In the genomic region with DNA sequence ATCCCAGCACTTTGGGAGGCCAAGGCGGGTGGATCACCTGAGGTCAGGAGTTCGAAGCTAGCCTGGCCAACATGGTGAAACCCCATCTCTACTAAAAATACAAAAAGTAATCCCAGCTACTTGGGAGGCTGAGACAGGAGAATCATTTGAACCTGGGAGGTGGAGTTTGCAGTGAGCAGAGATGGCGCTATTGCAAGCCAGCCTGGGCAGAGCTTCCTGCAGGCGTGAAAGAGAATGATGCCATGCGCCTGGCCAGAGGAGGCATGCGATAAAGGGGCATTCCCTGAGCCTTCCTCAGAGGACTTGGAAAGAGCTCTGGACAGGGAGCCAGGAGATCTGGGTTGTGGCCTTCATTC, we compare ENCODE assay signal across 8 cellular contexts. TPM values are rescaled to one million over a fixed set of nuclear protein-coding genes. Genes with fewer than 3 reads are reported as not detected.
DNase-seq lines count a peak whose midpoint lies in the region; ATAC-seq, FAIRE-seq and TF ChIP-seq lines count a peak whose summit lies in the region.
"Not testable (repeated sequence)": the region's sequence is repeated elsewhere in the genome, so short reads cannot be mapped to it uniquely, and the experiment has no call there.

No MANE protein-coding gene starts in this region.

- POLR2A ChIA-PET in Panc1 (lab: Charles Lee) (interaction anchor here (0.6 kb wide), 1 partner anchor 271 kb away, joined by 5 read pairs; no protein-coding TSS in a partner anchor), K562 (lab: Yijun Ruan, JAX) (interaction anchor here (0.7 to 7.0 kb wide), 15 partner anchors 10 to 164 kb away, joined by 3 to 65 read pairs (median 4); a partner anchor contains a TSS)
- POLR2A ChIA-PET in activated CD8-positive, alpha-beta T cell treated with anti-CD3 and anti-CD28 coated beads for 36 hours (lab: Charles Lee) = interaction anchor here (0.6 to 4.8 kb wide), 11 partner anchors 8 to 1075 kb away, joined by 3 to 22 read pairs (median 4); a partner anchor contains a TSS

- BruUV-seq in Panc1 (replicated peaks; lab: Mats Ljungman, UMichigan); K562 (replicated peaks; lab: Mats Ljungman, UMichigan): not testable (repeated sequence)

- H3K4me1 ChIP-seq in CD4-positive, CD25-positive, alpha-beta regulatory T cell (ENCODE audit: control insufficient read depth, insufficient read depth, low read length, poor library complexity, severe bottlenecking) = peaks cover 94% of the 10 kb centered on the region
- H3K4me1 ChIP-seq in HAP-1 (peaks cover 48% of the 10 kb centered on the region), Panc1 (ENCODE audit: control insufficient read depth, insufficient read depth, low read length) (peaks cover 35% of the 10 kb centered on the region), K562 (replicated peaks in 1 of 2; ENCODE audit: control insufficient read depth in 2 of 2, insufficient read depth in 2 of 2, low read length in 2 of 2) (peaks cover 54 to 59% of the 10 kb centered on the region in 2 experiments), keratinocyte (ENCODE audit: control insufficient read depth, extremely low read depth, insufficient read depth, low read length) (peaks cover 30% of the 10 kb centered on the region), thymus (ENCODE audit: control insufficient read depth, insufficient read depth, low read length) (peaks cover 53% of the 10 kb centered on the region)

- peak overlapping the region; percentile 73 for H3K4me3 ChIP-seq in CD4-positive, CD25-positive, alpha-beta regulatory T cell (ENCODE audit: low read depth, low read length)
- H3K4me3 ChIP-seq in HAP-1 (peak overlapping the region; percentile 61; the same call in 1 of the 2 replicates), thymus (ENCODE audit: low read length) (peak overlapping the region; percentile 76)
- H3K4me3 ChIP-seq in Panc1 (ENCODE audit: low read depth in 2 of 2, low read length in 2 of 2); K562; keratinocyte (ENCODE audit: control insufficient read depth in 2 of 3, extremely low read depth in 1 of 3, insufficient read depth in 2 of 3, low read depth in 1 of 3, low read length in 3 of 3): not testable (repeated sequence)

- peak overlapping the region; percentile 89 to 95 (median 91) for H3K27ac Mint-ChIP-seq in CD4-positive, CD25-positive, alpha-beta regulatory T cell
- H3K27ac Mint-ChIP-seq in activated CD8-positive, alpha-beta T cell treated with anti-CD3 and anti-CD28 coated beads for 36 hours; nephron: not testable (repeated sequence)

- H3K79me2 ChIP-seq in K562 (ENCODE audit: control insufficient read depth, insufficient read depth, low read length) = peaks cover 59% of the 10 kb centered on the region
- not testable (repeated sequence) for H3K79me2 ChIP-seq in keratinocyte (ENCODE audit: control insufficient read depth, insufficient read depth, low read length)

- ATAC-seq in CD4-positive, CD25-positive, alpha-beta regulatory T cell (ENCODE audit: low read depth in 2 of 2) = peak; percentile 10 to 13
- peak; percentile 0; the same call in 1 of the 2 replicates for ATAC-seq in Panc1
- peak; percentile 7 for ATAC-seq in activated CD8-positive, alpha-beta T cell treated with anti-CD3 and anti-CD28 coated beads for 36 hours
- ATAC-seq in K562 = not testable (repeated sequence)

- peaks cover 10% of the 10 kb centered on the region for H3K9me1 ChIP-seq in K562 (ENCODE audit: control insufficient read depth, insufficient read depth, low read length)
- not testable (repeated sequence) for H3K9me1 ChIP-seq in keratinocyte (ENCODE audit: control insufficient read depth, extremely low read depth, insufficient read depth, low read length)

- H3K9me3 Mint-ChIP-seq in CD4-positive, CD25-positive, alpha-beta regulatory T cell; activated CD8-positive, alpha-beta T cell treated with anti-CD3 and anti-CD28 coated beads for 36 hours; nephron: not testable (repeated sequence)

- H3K9ac ChIP-seq in K562 (ENCODE audit: insufficient read depth in 1 of 2, low read depth in 2 of 2, low read length in 2 of 2) = peak overlapping the region in 1 of 2 experiments; percentile 69; a peak in 2 of 4 replicates
- H3K9ac ChIP-seq in keratinocyte (ENCODE audit: control insufficient read depth, extremely low read depth, insufficient read depth, low read length) = not testable (repeated sequence)

- TF ChIP-seq RAD21 in K562 (CRISPR knock-in tag; conservative IDR thresholded peaks at IDR 0.05 in 1 of 2, IDR thresholded peaks at IDR 0.05 in 1 of 2) = not testable (repeated sequence)

- H3K36me3 ChIP-seq in CD4-positive, CD25-positive, alpha-beta regulatory T cell (ENCODE audit: control insufficient read depth, insufficient read depth, low read length); Panc1 (ENCODE audit: control insufficient read depth, insufficient read depth, low read length); keratinocyte (ENCODE audit: control insufficient read depth in 2 of 2, extremely low read depth in 1 of 2, insufficient read depth in 2 of 2, low read length in 2 of 2); thymus (ENCODE audit: control insufficient read depth, insufficient read depth): not testable (repeated sequence)
- H3K36me3 ChIP-seq in HAP-1 (replicated peaks) = peaks cover 42% of the 10 kb centered on the region
- peaks cover 39% of the 10 kb centered on the region for H3K36me3 ChIP-seq in K562 (ENCODE audit: control insufficient read depth, insufficient read depth, low read length)

- H3K9me3 ChIP-seq in CD4-positive, CD25-positive, alpha-beta regulatory T cell (ENCODE audit: control insufficient read depth in 2 of 2, low read length in 2 of 2); HAP-1; Panc1 (ENCODE audit: control insufficient read depth, insufficient read depth, low read depth, low read length); K562 (replicated peaks; ENCODE audit: control insufficient read depth, insufficient read depth, low read depth, low read length); keratinocyte (ENCODE audit: control insufficient read depth, low read depth, low read length); thymus (ENCODE audit: control insufficient read depth): not testable (repeated sequence)

- H3K27me3 ChIP-seq in CD4-positive, CD25-positive, alpha-beta regulatory T cell (ENCODE audit: control insufficient read depth, insufficient read depth, low read length); HAP-1 (ENCODE audit: low read depth); Panc1 (ENCODE audit: control insufficient read depth, insufficient read depth, low read length); K562 (ENCODE audit: control insufficient read depth in 2 of 2, insufficient read depth in 2 of 2, low read length in 2 of 2); thymus (ENCODE audit: control insufficient read depth, insufficient read depth): not testable (repeated sequence)
- peaks cover 15% of the 10 kb centered on the region for H3K27me3 ChIP-seq in keratinocyte (ENCODE audit: control insufficient read depth, extremely low read depth, insufficient read depth, low read length)

- H3K4me2 ChIP-seq in K562 (ENCODE audit: insufficient read depth, low read length) (peak overlapping the region; percentile 90), keratinocyte (ENCODE audit: control insufficient read depth, extremely low read depth, insufficient read depth, low read depth, low read length) (peak overlapping the region; percentile 78)

- 60% methylated on average over 6 of the region's 6 CpGs for WGBS in K562 (ENCODE audit: insufficient coverage, low coverage, missing lambda C conversion rate)
- WGBS in thymus = 57% methylated on average over 6 of the region's 6 CpGs

- H3K36me3 Mint-ChIP-seq in CD4-positive, CD25-positive, alpha-beta regulatory T cell; nephron (ENCODE audit: low read depth): not testable (repeated sequence)
- peaks cover 43% of the 10 kb centered on the region for H3K36me3 Mint-ChIP-seq in activated CD8-positive, alpha-beta T cell treated with anti-CD3 and anti-CD28 coated beads for 36 hours (ENCODE audit: low read depth)

- peak overlapping the region; percentile 83 to 94 (median 86) for H3K4me3 Mint-ChIP-seq in CD4-positive, CD25-positive, alpha-beta regulatory T cell
- peak overlapping the region; percentile 86 for H3K4me3 Mint-ChIP-seq in activated CD8-positive, alpha-beta T cell treated with anti-CD3 and anti-CD28 coated beads for 36 hours
- H3K4me3 Mint-ChIP-seq in nephron = peak overlapping the region in 2 of 3 experiments; percentile 75 to 82

- intact Hi-C loops in Panc1 (cut with micrococcal nuclease; ENCODE audit: unreplicated experiment); activated CD8-positive, alpha-beta T cell treated with anti-CD3 and anti-CD28 coated beads for 36 hours (cut with micrococcal nuclease); K562 (cut with micrococcal nuclease): not testable (repeated sequence)

- H4K20me1 ChIP-seq in K562 (replicated peaks; ENCODE audit: control insufficient read depth, insufficient read depth, low read length) = peaks cover 25% of the 10 kb centered on the region; the same call in 1 of the 2 replicates
- not testable (repeated sequence) for H4K20me1 ChIP-seq in keratinocyte (ENCODE audit: control insufficient read depth, extremely low read depth, insufficient read depth, low read length)

- not testable (repeated sequence) for H2AFZ ChIP-seq in K562 (ENCODE audit: low read depth, low read length)
- peak overlapping the region; percentile 51 for H2AFZ ChIP-seq in keratinocyte (ENCODE audit: control insufficient read depth, low read length)

- TF ChIP-seq EP300 in K562 (IDR thresholded peaks at IDR 0.05; ENCODE audit: low read length) = not testable (repeated sequence)

- not testable (repeated sequence) for TF ChIP-seq CTCF in Panc1 (IDR thresholded peaks at IDR 0.05); K562 (IDR thresholded peaks at IDR 0.05 in 2 of 3, conservative IDR thresholded peaks at IDR 0.05 in 1 of 3; ENCODE audit: insufficient read depth in 2 of 3, low read depth in 1 of 3, low read length in 3 of 3); nephron (IDR thresholded peaks at IDR 0.05; ENCODE audit: unreplicated experiment in 3 of 3)
- peak; percentile 27 for TF ChIP-seq CTCF in activated CD8-positive, alpha-beta T cell treated with anti-CD3 and anti-CD28 coated beads for 36 hours (IDR thresholded peaks at IDR 0.05)
- peak in 2 of 3 experiments; percentile 24 to 37 for TF ChIP-seq CTCF in keratinocyte (optimal IDR thresholded peaks at IDR 0.05 in 1 of 3, IDR thresholded peaks at IDR 0.05 in 1 of 3, conservative IDR thresholded peaks at IDR 0.05 in 1 of 3; ENCODE audit: extremely low read depth in 1 of 3, insufficient read depth in 2 of 3, low read length in 3 of 3)

- dilution Hi-C loops in keratinocyte (cut with MboI; ENCODE audit: extremely low pct_ligation_motif_present, low sequenced_read_pairs) = not testable (repeated sequence)

- peaks cover 12 to 89% (median 61%) of the 10 kb centered on the region in 4 donors for H3K4me1 Mint-ChIP-seq in CD4-positive, CD25-positive, alpha-beta regulatory T cell
- peaks cover 64% of the 10 kb centered on the region for H3K4me1 Mint-ChIP-seq in activated CD8-positive, alpha-beta T cell treated with anti-CD3 and anti-CD28 coated beads for 36 hours (ENCODE audit: low read depth)
- peaks cover 48% of the 10 kb centered on the region for H3K4me1 Mint-ChIP-seq in nephron

- DNase-seq in CD4-positive, CD25-positive, alpha-beta regulatory T cell; HAP-1 (ENCODE audit: low spot score in 2 of 2); Panc1 (ENCODE audit: low read depth, low spot score); activated CD8-positive, alpha-beta T cell treated with anti-CD3 and anti-CD28 coated beads for 36 hours; K562 (ENCODE audit: extremely low read depth in 1 of 4, low spot score in 3 of 4); keratinocyte (ENCODE audit: low read depth, low spot score): not testable (repeated sequence)

- CTCF ChIA-PET in Panc1 (lab: Charles Lee) = interaction anchor here (1.0 to 1.3 kb wide), 3 partner anchors 12 to 311 kb away, joined by 4 to 5 read pairs (median 4); a partner anchor contains a TSS
- CTCF ChIA-PET in activated CD8-positive, alpha-beta T cell treated with anti-CD3 and anti-CD28 coated beads for 36 hours (lab: Charles Lee) = interaction anchor here (0.6 to 14.8 kb wide), 17 partner anchors 8 to 250 kb away, joined by 3 to 202 read pairs (median 7); a partner anchor contains a TSS
- CTCF ChIA-PET in K562 (lab: Yijun Ruan, JAX; ENCODE audit: low intra/inter-chr PET ratio) = interaction anchor here (0.6 kb wide), 1 partner anchor 186 kb away, joined by 5 read pairs; no protein-coding TSS in a partner anchor

- not testable (repeated sequence) for TF ChIP-seq POLR2A in K562 (conservative IDR thresholded peaks at IDR 0.05)

- FAIRE-seq in K562 (lab: Jason Lieb, UNC); keratinocyte (lab: Jason Lieb, UNC): not testable (repeated sequence)

- in situ Hi-C loops in HAP-1 (cut with MboI; ENCODE audit: low sequenced_read_pairs); Panc1 (cut with HindIII; ENCODE audit: low pct_unique_long_range_greater_than_20kb, low sequenced_read_pairs); K562 (cut with MboI): not testable (repeated sequence)

- H3K27me3 Mint-ChIP-seq in CD4-positive, CD25-positive, alpha-beta regulatory T cell; activated CD8-positive, alpha-beta T cell treated with anti-CD3 and anti-CD28 coated beads for 36 hours; nephron (ENCODE audit: low read depth): not testable (repeated sequence)

- H3K27ac ChIP-seq in CD4-positive, CD25-positive, alpha-beta regulatory T cell (ENCODE audit: insufficient read depth, low read length, poor library complexity, severe bottlenecking) = peak overlapping the region; percentile 79
- H3K27ac ChIP-seq in Panc1 (ENCODE audit: low read length) (peak overlapping the region; percentile 13; the same call in 1 of the 2 replicates), thymus (ENCODE audit: low read depth) (peak overlapping the region; percentile 89)
- H3K27ac ChIP-seq in K562 (ENCODE audit: extremely low read depth, low read depth, low read length); keratinocyte (ENCODE audit: control insufficient read depth, insufficient read depth, low read length): not testable (repeated sequence)

RNA-seq across cellular contexts. Expression of a gene that starts 3.2 kb away (rescaled TPM):
- total RNA-seq in CD4-positive, CD25-positive, alpha-beta regulatory T cell = 13.8 TPM
- polyA plus RNA-seq in CD4-positive, CD25-positive, alpha-beta regulatory T cell = 1 to 10 TPM; 2.3 to 7.1 (median 3.7) TPM
- total RNA-seq in Panc1 (2021; ENCODE audit: unreplicated experiment) = 9.5 TPM
- polyA plus RNA-seq in Panc1 (2012; ENCODE audit: insufficient read length) = 3.1 TPM
- 10 to 100 TPM; 23.7 to 25.3 TPM for total RNA-seq in activated CD8-positive, alpha-beta T cell treated with anti-CD3 and anti-CD28 coated beads for 36 hours
- total RNA-seq in K562 (2011; cell fraction: chromatin; rRNA removed; ENCODE audit: low replicate concordance) = 29.6 and 39.0 TPM in 2 replicates
- total RNA-seq in K562 (2011; cell fraction: nucleolus; rRNA removed) = 13.2 and 15.8 TPM in 2 replicates
- 21.7 and 23.2 TPM in 2 replicates for total RNA-seq in K562 (2011; cell fraction: nucleoplasm; rRNA removed)
- total RNA-seq in K562 (2014; rRNA removed) = 14.9 and 19.9 TPM in 2 replicates
- 11.0 and 11.4 TPM in 2 replicates for total RNA-seq in K562 (2014; rRNA removed; fragmentation: Illumina TruSeq; extraction: Trizol)
- total RNA-seq in K562 (2015; rRNA removed; fragmentation: Illumina TruSeq; extraction: Trizol) = 11.7 and 12.0 TPM in 2 replicates
- 22.5 and 25.3 TPM in 2 replicates for total RNA-seq in K562 (2021)
- 3.1 and 4.2 TPM in 2 replicates for polyA plus RNA-seq in K562 (2011; rRNA removed)
- polyA plus RNA-seq in K562 (2011; cell fraction: cytosol; rRNA removed) = 3.0 and 3.9 TPM in 2 replicates
- polyA plus RNA-seq in K562 (2011; cell fraction: nucleus; rRNA removed) = 8.1 and 9.2 TPM in 2 replicates
- polyA plus RNA-seq in K562 (2012) = 9.2 and 10.2 TPM in 2 replicates
- polyA plus RNA-seq in K562 (2014; fragmentation: Illumina TruSeq; extraction: Trizol) = 14.3 and 16.1 TPM in 2 replicates
- 1 to 10 TPM; 3.8 to 4.0 TPM for polyA plus RNA-seq in K562 (2014; fragmentation: Nextera tagmentation; extraction: Ambion mirVana)
- polyA plus RNA-seq in K562 (2014; rRNA removed) = 10.1 and 10.3 TPM in 2 replicates
- polyA minus RNA-seq in K562 (2011; rRNA and poly(A)+ RNA removed) = 3.5 and 4.7 TPM in 2 replicates
- polyA minus RNA-seq in K562 (2011; cell fraction: cytosol; rRNA and poly(A)+ RNA removed) = 5.8 and 6.5 TPM in 2 replicates
- 5.1 and 8.9 TPM in 2 replicates for polyA minus RNA-seq in K562 (2011; cell fraction: nucleus; rRNA and poly(A)+ RNA removed)
- polyA plus RNA-seq in keratinocyte = 0.05 to 0.12 TPM (median 0.06 TPM) in 3 replicates
- polyA plus RNA-seq in keratinocyte (2011; ENCODE audit: low read depth) = 0.10 TPM
- polyA plus RNA-seq in keratinocyte (2011; cell fraction: cytosol; rRNA removed) = 0.03 and 0.06 TPM in 2 replicates
- 0.13 TPM in 2 replicates for polyA plus RNA-seq in keratinocyte (2011; cell fraction: nucleus; rRNA removed)
- polyA plus RNA-seq in keratinocyte (2012; ENCODE audit: low replicate concordance) = 0.20 and 0.23 TPM in 2 replicates
- polyA minus RNA-seq in keratinocyte = 0.10 to 1.4 TPM (median 0.20 TPM) in 3 replicates
- polyA minus RNA-seq in keratinocyte (2011; cell fraction: cytosol; rRNA and poly(A)+ RNA removed) = 0.77 TPM
- 0.11 and 0.16 TPM in 2 replicates for polyA minus RNA-seq in keratinocyte (2011; cell fraction: nucleus; rRNA and poly(A)+ RNA removed)
- polyA plus RNA-seq in thymus = 2.0 TPM

RNA-seq across cellular contexts. Expression of a gene that starts 31.4 kb away (rescaled TPM):
- total RNA-seq in CD4-positive, CD25-positive, alpha-beta regulatory T cell = 51.1 TPM
- polyA plus RNA-seq in CD4-positive, CD25-positive, alpha-beta regulatory T cell = 10 to 100 TPM; 35.9 to 56.9 (median 48.0) TPM
- total RNA-seq in Panc1 (2021; ENCODE audit: unreplicated experiment) (39.6 TPM), K562 (2014; rRNA removed) (50.9 and 59.4 TPM in 2 replicates), K562 (2014; rRNA removed; fragmentation: Illumina TruSeq; extraction: Trizol) (12.6 and 17.2 TPM in 2 replicates), K562 (2015; rRNA removed; fragmentation: Illumina TruSeq; extraction: Trizol) (17.7 and 20.4 TPM in 2 replicates), K562 (2021) (42.2 and 44.8 TPM in 2 replicates)
- polyA plus RNA-seq in Panc1 (2012; ENCODE audit: insufficient read length) = 46.3 TPM
- total RNA-seq in activated CD8-positive, alpha-beta T cell treated with anti-CD3 and anti-CD28 coated beads for 36 hours = 10 to 100 TPM; 70.4 to 74.3 TPM
- 41.1 and 121 TPM in 2 replicates for total RNA-seq in K562 (2011; cell fraction: chromatin; rRNA removed; ENCODE audit: low replicate concordance)
- 126 and 137 TPM in 2 replicates for total RNA-seq in K562 (2011; cell fraction: nucleolus; rRNA removed)
- total RNA-seq in K562 (2011; cell fraction: nucleoplasm; rRNA removed) = 87.5 and 98.1 TPM in 2 replicates
- polyA plus RNA-seq in K562 (2011; rRNA removed) (28.6 and 59.8 TPM in 2 replicates), K562 (2014; fragmentation: Illumina TruSeq; extraction: Trizol) (23.5 and 30.8 TPM in 2 replicates), K562 (2014; fragmentation: Nextera tagmentation; extraction: Ambion mirVana) (10 to 100 TPM in 1 of 2 experiments, 1 to 10 TPM in 1; 6.8 to 13.2 TPM), K562 (2014; rRNA removed) (44.4 and 54.2 TPM in 2 replicates), keratinocyte (12.7 to 62.4 TPM (median 38.0 TPM) in 3 replicates), thymus (131 TPM)
- polyA plus RNA-seq in K562 (2011; cell fraction: cytosol; rRNA removed) = 78.3 and 218 TPM in 2 replicates
- polyA plus RNA-seq in K562 (2011; cell fraction: nucleus; rRNA removed) = 52.1 and 90.3 TPM in 2 replicates
- 63.0 and 66.6 TPM in 2 replicates for polyA plus RNA-seq in K562 (2012)
- 9.7 and 17.8 TPM in 2 replicates for polyA minus RNA-seq in K562 (2011; rRNA and poly(A)+ RNA removed)
- 23.9 and 44.6 TPM in 2 replicates for polyA minus RNA-seq in K562 (2011; cell fraction: cytosol; rRNA and poly(A)+ RNA removed)
- polyA minus RNA-seq in K562 (2011; cell fraction: nucleus; rRNA and poly(A)+ RNA removed) = 65.3 and 68.1 TPM in 2 replicates
- 81.8 TPM for polyA plus RNA-seq in keratinocyte (2011; ENCODE audit: low read depth)
- 40.0 and 63.5 TPM in 2 replicates for polyA plus RNA-seq in keratinocyte (2011; cell fraction: cytosol; rRNA removed)
- 90.9 and 100.0 TPM in 2 replicates for polyA plus RNA-seq in keratinocyte (2011; cell fraction: nucleus; rRNA removed)
- 15.2 and 117 TPM in 2 replicates for polyA plus RNA-seq in keratinocyte (2012; ENCODE audit: low replicate concordance)
- 16.4 to 32.4 TPM (median 23.3 TPM) in 3 replicates for polyA minus RNA-seq in keratinocyte
- 81.9 TPM for polyA minus RNA-seq in keratinocyte (2011; cell fraction: cytosol; rRNA and poly(A)+ RNA removed)
- polyA minus RNA-seq in keratinocyte (2011; cell fraction: nucleus; rRNA and poly(A)+ RNA removed) = 41.0 and 43.1 TPM in 2 replicates

RNA-seq across cellular contexts. Expression of a gene that starts 43.9 kb away (rescaled TPM):
- 2.3 TPM for total RNA-seq in CD4-positive, CD25-positive, alpha-beta regulatory T cell
- under 1 TPM in 3 of 4 donors, not detected in 1; 0.23 to 0.57 (median 0.41) TPM for polyA plus RNA-seq in CD4-positive, CD25-positive, alpha-beta regulatory T cell
- 17.9 TPM for total RNA-seq in Panc1 (2021; ENCODE audit: unreplicated experiment)
- polyA plus RNA-seq in Panc1 (2012; ENCODE audit: insufficient read length) = 14.0 TPM
- total RNA-seq in activated CD8-positive, alpha-beta T cell treated with anti-CD3 and anti-CD28 coated beads for 36 hours = under 1 TPM; 0.29 to 0.74 TPM
- 34.4 and 65.3 TPM in 2 replicates for total RNA-seq in K562 (2011; cell fraction: chromatin; rRNA removed; ENCODE audit: low replicate concordance)
- 32.2 and 34.5 TPM in 2 replicates for total RNA-seq in K562 (2011; cell fraction: nucleolus; rRNA removed)
- total RNA-seq in K562 (2011; cell fraction: nucleoplasm; rRNA removed) = 33.9 and 40.0 TPM in 2 replicates
- 19.0 and 23.0 TPM in 2 replicates for total RNA-seq in K562 (2014; rRNA removed)
- total RNA-seq in K562 (2014; rRNA removed; fragmentation: Illumina TruSeq; extraction: Trizol) = 14.3 and 14.8 TPM in 2 replicates
- 15.7 and 17.4 TPM in 2 replicates for total RNA-seq in K562 (2015; rRNA removed; fragmentation: Illumina TruSeq; extraction: Trizol)
- total RNA-seq in K562 (2021) = 27.6 and 31.2 TPM in 2 replicates
- polyA plus RNA-seq in K562 (2011; rRNA removed) = 16.1 and 25.4 TPM in 2 replicates
- 17.1 and 17.2 TPM in 2 replicates for polyA plus RNA-seq in K562 (2011; cell fraction: cytosol; rRNA removed)
- polyA plus RNA-seq in K562 (2011; cell fraction: nucleus; rRNA removed) = 63.8 and 76.4 TPM in 2 replicates
- 17.6 and 38.9 TPM in 2 replicates for polyA plus RNA-seq in K562 (2012)
- 21.3 and 22.3 TPM in 2 replicates for polyA plus RNA-seq in K562 (2014; fragmentation: Illumina TruSeq; extraction: Trizol)
- 1 to 10 TPM; 1.7 to 2.8 TPM for polyA plus RNA-seq in K562 (2014; fragmentation: Nextera tagmentation; extraction: Ambion mirVana)
- 17.9 and 20.3 TPM in 2 replicates for polyA plus RNA-seq in K562 (2014; rRNA removed)
- 16.7 and 24.0 TPM in 2 replicates for polyA minus RNA-seq in K562 (2011; rRNA and poly(A)+ RNA removed)
- polyA minus RNA-seq in K562 (2011; cell fraction: cytosol; rRNA and poly(A)+ RNA removed) = 15.0 TPM in 2 replicates
- 10.9 and 21.7 TPM in 2 replicates for polyA minus RNA-seq in K562 (2011; cell fraction: nucleus; rRNA and poly(A)+ RNA removed)
- polyA plus RNA-seq in keratinocyte = 6.4 to 22.6 TPM (median 11.4 TPM) in 3 replicates
- polyA plus RNA-seq in keratinocyte (2011; ENCODE audit: low read depth) = 8.4 TPM
- 10.0 and 12.4 TPM in 2 replicates for polyA plus RNA-seq in keratinocyte (2011; cell fraction: cytosol; rRNA removed)
- polyA plus RNA-seq in keratinocyte (2011; cell fraction: nucleus; rRNA removed) = 33.9 and 45.9 TPM in 2 replicates
- polyA plus RNA-seq in keratinocyte (2012; ENCODE audit: low replicate concordance) = 5.5 and 12.4 TPM in 2 replicates
- 13.2 to 30.3 TPM (median 17.2 TPM) in 3 replicates for polyA minus RNA-seq in keratinocyte
- polyA minus RNA-seq in keratinocyte (2011; cell fraction: cytosol; rRNA and poly(A)+ RNA removed) = 21.9 TPM
- 17.9 and 20.0 TPM in 2 replicates for polyA minus RNA-seq in keratinocyte (2011; cell fraction: nucleus; rRNA and poly(A)+ RNA removed)
- polyA plus RNA-seq in thymus = 10.4 TPM
